Comparison of ENCODE assay signal across 34 cellular contexts in the genomic region with DNA sequence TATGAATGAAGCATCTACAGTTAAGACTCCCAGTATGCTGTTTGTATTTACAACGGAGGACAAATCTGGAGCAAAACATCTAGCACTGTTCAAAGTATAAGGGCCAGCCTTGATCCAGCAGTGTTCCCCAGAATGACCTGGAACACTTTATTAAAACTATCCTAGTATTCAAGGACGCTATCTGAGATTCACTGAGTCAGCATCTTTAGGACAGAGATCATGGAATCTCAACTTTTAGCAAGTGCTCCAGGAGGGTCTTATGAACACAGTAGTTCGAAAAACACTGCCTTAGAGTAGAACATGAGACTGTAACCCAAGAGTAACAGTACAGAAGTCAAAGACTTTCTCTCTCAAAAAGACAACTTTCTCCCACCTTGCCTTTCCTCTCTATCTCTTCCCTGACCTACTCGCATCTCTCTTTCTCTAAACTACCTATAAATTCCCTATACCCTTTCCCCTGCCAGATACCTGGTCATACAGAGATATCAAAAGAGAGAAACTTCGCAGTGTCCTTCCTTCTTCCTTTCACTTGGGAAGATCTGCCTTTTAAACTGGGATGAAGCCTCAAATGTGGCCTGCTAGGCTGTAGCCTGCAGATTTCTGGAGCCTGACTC.
"Had no signal": no experiment of that assay in that cellular context is flagged by ENCODE, and none has a peak within 500 bp of the region (broad histone marks: within the 10 kb centered on the region; RNA-seq: fewer than 3 reads in every experiment).

No MANE protein-coding gene starts in this region.

- H3K4me3 Mint-ChIP-seq: activated CD4-positive, alpha-beta memory T cell treated with anti-CD3 and anti-CD28 coated beads, Interleukin-2, amount 10 ng/mL, durations not matched to agents 7 days and 5 days; activated CD4-positive, alpha-beta T cell treated with anti-CD3 and anti-CD28 coated beads, Interleukin-2, amount 10 ng/mL, durations not matched to agents 7 days and 5 days; activated naive CD4-positive, alpha-beta T cell treated with anti-CD3 and anti-CD28 coated beads, Interleukin-2, amount 10 ng/mL, durations not matched to agents 7 days and 5 days; activated T-cell treated with anti-CD3 and anti-CD28 coated beads, Interleukin-2, amount 50 U/mL, for 24 hours; naive B cell; nephron progenitor cell; T-helper 1 cell treated with Interleukin-12 subunit alpha and Interleukin-12 subunit beta and Interleukin-4 antibody, amounts not matched to agents 30 μg/mL and 1 μg/mL, for 36 hours had no signal

- ATAC-seq: gastrocnemius medialis, left cardiac atrium, left ventricle myocardium superior, pancreas had no signal

- H3K27me3 ChIP-seq: brain microvascular endothelial cell, dorsolateral prefrontal cortex, gastrocnemius medialis, pancreas, testis, transverse colon, uterus had no signal

- H3K27me3 Mint-ChIP-seq: activated CD4-positive, alpha-beta memory T cell treated with anti-CD3 and anti-CD28 coated beads, Interleukin-2, amount 10 ng/mL, durations not matched to agents 7 days and 5 days; activated CD4-positive, alpha-beta T cell treated with anti-CD3 and anti-CD28 coated beads, Interleukin-2, amount 10 ng/mL, durations not matched to agents 7 days and 5 days; activated naive CD4-positive, alpha-beta T cell treated with anti-CD3 and anti-CD28 coated beads, Interleukin-2, amount 10 ng/mL, durations not matched to agents 7 days and 5 days; activated T-cell treated with anti-CD3 and anti-CD28 coated beads, Interleukin-2, amount 50 U/mL, for 24 hours; naive B cell had no signal

- H3K4me1 Mint-ChIP-seq: activated CD4-positive, alpha-beta memory T cell treated with anti-CD3 and anti-CD28 coated beads, Interleukin-2, amount 10 ng/mL, durations not matched to agents 7 days and 5 days; activated CD4-positive, alpha-beta T cell treated with anti-CD3 and anti-CD28 coated beads, Interleukin-2, amount 10 ng/mL, durations not matched to agents 7 days and 5 days; activated naive CD4-positive, alpha-beta T cell treated with anti-CD3 and anti-CD28 coated beads, Interleukin-2, amount 10 ng/mL, durations not matched to agents 7 days and 5 days; nephron progenitor cell had no signal

- H3K27ac Mint-ChIP-seq: activated CD4-positive, alpha-beta memory T cell treated with anti-CD3 and anti-CD28 coated beads, Interleukin-2, amount 10 ng/mL, durations not matched to agents 7 days and 5 days; activated CD4-positive, alpha-beta T cell treated with anti-CD3 and anti-CD28 coated beads, Interleukin-2, amount 10 ng/mL, durations not matched to agents 7 days and 5 days; activated naive CD4-positive, alpha-beta T cell treated with anti-CD3 and anti-CD28 coated beads, Interleukin-2, amount 10 ng/mL, durations not matched to agents 7 days and 5 days; activated T-cell treated with anti-CD3 and anti-CD28 coated beads, Interleukin-2, amount 50 U/mL, for 24 hours; nephron progenitor cell; T-helper 1 cell treated with Interleukin-12 subunit alpha and Interleukin-12 subunit beta and Interleukin-4 antibody, amounts not matched to agents 30 μg/mL and 1 μg/mL, for 36 hours had no signal

- H3K4me2 ChIP-seq: smooth muscle cell had no signal

- H3K4me1 ChIP-seq: pancreas, prostate gland, testis, transverse colon had no signal

- FAIRE-seq: astrocyte, keratinocyte, pancreas had no signal

- H3K4me3 ChIP-seq: coronary artery, dorsolateral prefrontal cortex, gastrocnemius medialis, pancreas, prostate gland, smooth muscle cell, testis, transverse colon, uterus had no signal

- H3K9me3 ChIP-seq: gastrocnemius medialis, pancreas, prostate gland, testis, transverse colon, uterus had no signal

- DNase-seq: activated CD4-positive, alpha-beta memory T cell treated with anti-CD3 and anti-CD28 coated beads, Interleukin-2, amount 10 ng/mL, durations not matched to agents 7 days and 5 days; activated CD4-positive, alpha-beta T cell treated with anti-CD3 and anti-CD28 coated beads for 1 hour; activated CD4-positive, alpha-beta T cell treated with anti-CD3 and anti-CD28 coated beads, Interleukin-2, amount 10 ng/mL, durations not matched to agents 7 days and 5 days; activated CD8-positive, alpha-beta memory T cell treated with anti-CD3 and anti-CD28 coated beads, Interleukin-2, amount 50 U/mL, for 48 hours; activated gamma-delta T cell; activated naive CD4-positive, alpha-beta T cell treated with anti-CD3 and anti-CD28 coated beads, Interleukin-2, amount 10 ng/mL, durations not matched to agents 7 days and 5 days; activated T-cell treated with anti-CD3 and anti-CD28 coated beads, Interleukin-2, amount 50 U/mL, for 24 hours; amniotic stem cell; brain microvascular endothelial cell; dorsolateral prefrontal cortex; effector memory CD4-positive, alpha-beta T cell; erythroblast; gastrocnemius medialis; glutamatergic neuron; left cardiac atrium; left ventricle myocardium superior; naive B cell; nephron progenitor cell; nucleus accumbens; pancreas; retina; stimulated activated CD4-positive, alpha-beta T cell treated with anti-CD3 and anti-CD28 coated beads, Interleukin-1b, Interleukin-23, amount 100 ng/mL, for 48 hours; stimulated activated CD4-positive, alpha-beta T cell treated with anti-CD3 and anti-CD28 coated beads, Interleukin-4, amount 100 ng/mL, for 4 hours; stimulated activated naive CD4-positive, alpha-beta T cell; T1000; testis; transverse colon; uterus had no signal

- H3K36me3 ChIP-seq: gastrocnemius medialis, prostate gland, uterus had no signal

- H3K9me3 Mint-ChIP-seq: activated CD4-positive, alpha-beta memory T cell treated with anti-CD3 and anti-CD28 coated beads, Interleukin-2, amount 10 ng/mL, durations not matched to agents 7 days and 5 days; activated CD4-positive, alpha-beta T cell treated with anti-CD3 and anti-CD28 coated beads, Interleukin-2, amount 10 ng/mL, durations not matched to agents 7 days and 5 days; activated naive CD4-positive, alpha-beta T cell treated with anti-CD3 and anti-CD28 coated beads, Interleukin-2, amount 10 ng/mL, durations not matched to agents 7 days and 5 days; activated T-cell treated with anti-CD3 and anti-CD28 coated beads, Interleukin-2, amount 50 U/mL, for 24 hours; naive B cell; nephron progenitor cell; T-helper 1 cell treated with Interleukin-12 subunit alpha and Interleukin-12 subunit beta and Interleukin-4 antibody, amounts not matched to agents 30 μg/mL and 1 μg/mL, for 36 hours had no signal

- H3K27ac ChIP-seq: brain microvascular endothelial cell, coronary artery, dorsolateral prefrontal cortex, gastrocnemius medialis, pancreas, prostate gland, testis, transverse colon, uterus had no signal
